Comparison of ENCODE assay signal across 12 cellular contexts in the genomic region with DNA sequence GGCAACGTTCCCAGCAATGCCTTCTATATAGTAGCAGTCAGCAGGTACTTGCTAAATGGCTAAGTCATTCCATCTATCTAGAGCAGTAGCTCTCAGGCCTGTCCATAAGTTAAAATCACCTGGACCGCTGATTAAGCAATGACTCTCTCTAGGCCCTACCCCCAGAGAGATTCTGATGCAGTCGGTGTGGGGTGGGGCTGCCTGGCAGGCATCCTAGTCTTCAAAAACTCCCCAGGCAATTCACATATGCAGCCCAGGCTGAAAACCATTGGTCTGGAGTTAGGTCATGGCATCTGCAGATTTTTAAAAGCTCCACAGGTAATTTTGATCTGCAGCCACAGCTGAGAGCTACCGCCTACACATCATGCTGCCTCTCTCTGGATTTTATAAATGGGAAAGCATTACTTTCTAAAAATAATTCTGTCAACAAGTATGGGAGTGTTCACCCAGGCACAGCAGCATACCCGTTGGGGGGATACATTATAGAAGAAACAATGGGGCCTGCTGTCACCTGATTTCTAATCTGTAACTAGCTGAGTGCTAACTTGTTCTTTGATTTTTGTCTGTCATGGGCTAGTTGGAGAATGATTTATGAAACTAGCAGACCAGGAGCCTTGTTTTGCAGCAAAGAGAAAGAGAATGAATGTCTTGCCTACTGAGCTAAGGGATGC. TPM values are rescaled to one million over a fixed set of nuclear protein-coding genes. Genes with fewer than 3 reads are reported as not detected.
A peak's percentile ranks its signal among the peaks of the same experiment; 100 is the strongest.
DNase-seq lines count a peak whose midpoint lies in the region; ATAC-seq, FAIRE-seq and TF ChIP-seq lines count a peak whose summit lies in the region.
"Had no signal": no experiment of that assay in that cellular context is flagged by ENCODE, and none has a peak within 500 bp of the region (broad histone marks: within the 10 kb centered on the region; RNA-seq: fewer than 3 reads in every experiment).

No MANE protein-coding gene starts in this region.

- TF ChIP-seq CTCF in SK-N-SH (IDR thresholded peaks at IDR 0.05) (no peak), GM12878 (IDR thresholded peaks at IDR 0.05 in 2 of 3, conservative IDR thresholded peaks at IDR 0.05 in 1 of 3; ENCODE audit: control insufficient read depth in 2 of 3, extremely low read depth in 1 of 3, insufficient read depth in 1 of 3, low read depth in 3 of 3, low read length in 3 of 3) (no peak), thyroid gland (IDR thresholded peaks at IDR 0.05) (no peak)

- H3F3A ChIP-seq in SK-N-SH (replicated peaks; ENCODE audit: insufficient read depth), result peaks cover 13% of the 10 kb centered on the region

- no peak for TF ChIP-seq RAD21 in SK-N-SH (IDR thresholded peaks at IDR 0.05; ENCODE audit: low read length)
- TF ChIP-seq RAD21 in GM12878 (IDR thresholded peaks at IDR 0.05; ENCODE audit: insufficient read depth, low read depth, low read length), result no peak

- no peaks in the 10 kb centered on the region for H3K9me2 ChIP-seq in SK-N-SH

- H3K79me2 ChIP-seq in SK-N-SH (ENCODE audit: insufficient read depth) (no peaks in the 10 kb centered on the region), GM12878 (ENCODE audit: control insufficient read depth, insufficient read depth, low read length) (no peaks in the 10 kb centered on the region)

- DNase-seq in SK-N-SH, result no peak
- DNase-seq in GM12878 (ENCODE audit: low read depth, low spot score), result no peak
- peak; percentile 14 to 15 for DNase-seq in thyroid gland
- DNase-seq in CD1c-positive myeloid dendritic cell (ENCODE audit: extremely low spot score), result no peak
- DNase-seq: foreskin fibroblast, lower lobe of right lung had no signal

- POLR2A ChIA-PET in SK-N-SH (lab: Yijun Ruan, JAX), result no interaction called here
- POLR2A ChIA-PET in GM12878 (lab: Charles Lee), result interaction anchor here (1.3 kb wide), 1 partner anchor 21 kb away, joined by 3 read pairs; no protein-coding TSS in a partner anchor

- no peaks in the 10 kb centered on the region for H4K20me1 ChIP-seq in SK-N-SH (ENCODE audit: insufficient read depth)
- no peaks in the 10 kb centered on the region for H4K20me1 ChIP-seq in GM12878 (ENCODE audit: control insufficient read depth, insufficient read depth)

- H3K4me2 ChIP-seq in SK-N-SH (no peak overlapping the region), GM12878 (ENCODE audit: control insufficient read depth, insufficient read depth) (no peak overlapping the region)

- WGBS in SK-N-SH (ENCODE audit: low lambda C conversion rate), result 54% methylated on average over 5 of the region's 5 CpGs
- WGBS in GM12878 (ENCODE audit: insufficient coverage, insufficient replicate concordance, low lambda C conversion rate, missing lambda C conversion rate), result 29% methylated on average over 5 of the region's 5 CpGs
- WGBS in thyroid gland, 2 donors, result 38 to 53% methylated on average over 5 of the region's 5 CpGs

- no TSS peak for BruUV-seq in GM12878 (replicated peaks; lab: Mats Ljungman, UMichigan)

- intact Hi-C loops in GM12878 (cut with micrococcal nuclease; ENCODE audit: unreplicated experiment), result no loop called here
- intact Hi-C loops in thyroid gland (cut with DNase I), result no loop called here

- ATAC-seq in SK-N-SH treated with all-trans-retinoic acid at 6 μM for 48 hours, result peak; percentile 27; the same call in 1 of the 3 replicates
- no peak for ATAC-seq in GM12878
- ATAC-seq in HG03469 (IDR thresholded peaks at IDR 0.05; ENCODE audit: unreplicated experiment), result no peak
- no peak for ATAC-seq in HG03354 (IDR thresholded peaks at IDR 0.05; ENCODE audit: poor library complexity, severe bottlenecking, unreplicated experiment)

- no peak overlapping the region for H3K27ac ChIP-seq in SK-N-SH (ENCODE audit: low read depth in 2 of 2, low read length in 1 of 2)
- H3K27ac ChIP-seq in GM12878 (ENCODE audit: control insufficient read depth, insufficient read depth), result no peak overlapping the region
- H3K27ac ChIP-seq in iPS-20b (ENCODE audit: low read length), result no peak overlapping the region
- no peak overlapping the region for H3K27ac ChIP-seq in thyroid gland
- H3K27ac ChIP-seq: lower lobe of right lung had no signal

- FAIRE-seq in GM12878 (lab: Jason Lieb, UNC), result no peak
- FAIRE-seq: TTC549 had no signal

- CTCF ChIA-PET in SK-N-SH (lab: Yijun Ruan, JAX), result interaction anchor here (1.0 to 1.6 kb wide), 4 partner anchors 14 to 160 kb away, joined by 3 to 6 read pairs (median 4); no protein-coding TSS in a partner anchor
- CTCF ChIA-PET in GM12878 (lab: Yijun Ruan, JAX), result interaction anchor here (0.9 kb wide), 1 partner anchor 9 kb away, joined by 3 read pairs; no protein-coding TSS in a partner anchor

- H3K4me1 ChIP-seq in SK-N-SH (ENCODE audit: control insufficient read depth in 1 of 2, insufficient read depth in 2 of 2, low read depth in 1 of 2, low read length in 1 of 2), result peaks cover 2 to 28% of the 10 kb centered on the region in 2 experiments; a peak in 3 of 4 replicates
- H3K4me1 ChIP-seq in GM12878 (ENCODE audit: control insufficient read depth, insufficient read depth, low read length), result no peaks in the 10 kb centered on the region
- peaks cover 25% of the 10 kb centered on the region for H3K4me1 ChIP-seq in iPS-20b (ENCODE audit: insufficient read depth, low read length)
- H3K4me1 ChIP-seq in thyroid gland, result peaks cover 0 to 7% of the 10 kb centered on the region in 2 donors
- H3K4me1 ChIP-seq: lower lobe of right lung had no signal

- RAD21 ChIA-PET in GM12878 (lab: Charles Lee; ENCODE audit: unreplicated experiment), result interaction anchor here (1.2 kb wide), 1 partner anchor 31 kb away, joined by 3 read pairs; no protein-coding TSS in a partner anchor

- H2AFZ ChIP-seq in SK-N-SH (ENCODE audit: low read depth) (no peak overlapping the region), GM12878 (ENCODE audit: control insufficient read depth, low read depth, low read length) (0 out of 2 replicates have a peak overlapping the region, but pooled peaks have one; percentile 16)

- H3K36me3 ChIP-seq in SK-N-SH (replicated peaks in 1 of 2; ENCODE audit: control insufficient read depth in 1 of 2, insufficient read depth in 2 of 2, low read length in 1 of 2) (no peaks in the 10 kb centered on the region), GM12878 (ENCODE audit: control insufficient read depth in 2 of 2, insufficient read depth in 2 of 2, low read length in 1 of 2) (no peaks in the 10 kb centered on the region), iPS-20b (ENCODE audit: insufficient read depth, low read depth, low read length) (no peaks in the 10 kb centered on the region), thyroid gland (no peaks in the 10 kb centered on the region)
- H3K36me3 ChIP-seq: HAP-1, lower lobe of right lung had no signal

- H3K4me3 ChIP-seq in SK-N-SH (ENCODE audit: low read depth in 2 of 2, low read length in 1 of 2) (no peak overlapping the region), GM12878 (no peak overlapping the region), iPS-20b (ENCODE audit: low read length) (no peak overlapping the region; the same call in 1 of the 2 replicates), thyroid gland (replicated peaks in 1 of 3) (no peak overlapping the region)
- H3K4me3 ChIP-seq: HAP-1, lower lobe of right lung had no signal

- TF ChIP-seq POLR2A in GM12878 (IDR thresholded peaks at IDR 0.05; ENCODE audit: low read depth, low read length) (no peak), thyroid gland (IDR thresholded peaks at IDR 0.05) (no peak)

- H3K9me3 ChIP-seq in SK-N-SH (peaks cover 9% of the 10 kb centered on the region; the same call in 1 of the 2 replicates), GM12878 (replicated peaks; ENCODE audit: control insufficient read depth, insufficient read depth, low read length) (peaks cover 2% of the 10 kb centered on the region; the same call in 1 of the 3 replicates), iPS-20b (ENCODE audit: insufficient read depth, low read depth, low read length) (peaks cover 5% of the 10 kb centered on the region; the same call in 1 of the 2 replicates), thyroid gland (no peaks in the 10 kb centered on the region)
- H3K9me3 ChIP-seq: HAP-1 had no signal

- in situ Hi-C loops in GM12878 (cut with MboI), result no loop called here

- TF ChIP-seq EP300 in SK-N-SH (IDR thresholded peaks at IDR 0.05; ENCODE audit: borderline replicate concordance in 1 of 2, low read depth in 1 of 2, low read length in 1 of 2) (no peak), GM12878 (IDR thresholded peaks at IDR 0.05; ENCODE audit: borderline replicate concordance in 1 of 2, control insufficient read depth in 1 of 2, low read depth in 2 of 2, low read length in 2 of 2) (no peak)

- no peak overlapping the region for H3K9ac ChIP-seq in SK-N-SH
- H3K9ac ChIP-seq in GM12878 (ENCODE audit: control insufficient read depth, insufficient read depth, low read length), result no peak overlapping the region
- H3K9ac ChIP-seq in iPS-20b (ENCODE audit: low read depth, low read length), result peak overlapping the region; percentile 67; the same call in 1 of the 2 replicates

- H3K27me3 ChIP-seq in SK-N-SH (ENCODE audit: insufficient read depth), result no peaks in the 10 kb centered on the region
- no peaks in the 10 kb centered on the region; a peak in 1 of 4 replicates for H3K27me3 ChIP-seq in GM12878 (replicated peaks in 1 of 2; ENCODE audit: control insufficient read depth in 2 of 2, insufficient read depth in 2 of 2, low read length in 1 of 2)
- H3K27me3 ChIP-seq in iPS-20b (ENCODE audit: insufficient read depth, low read length), result no peaks in the 10 kb centered on the region
- no peaks in the 10 kb centered on the region for H3K27me3 ChIP-seq in thyroid gland

- SMC1A ChIA-PET in GM12878 (lab: Charles Lee; ENCODE audit: uncharacterized antibody, unreplicated experiment), result interaction anchor here (0.8 to 1.0 kb wide), 2 partner anchors 9 to 35 kb away, joined by 3 read pairs; no protein-coding TSS in a partner anchor

RNA-seq across cellular contexts. Expression of gene ATXN1, which starts 44.1 kb away (rescaled TPM):
- polyA plus RNA-seq in SK-N-SH (2012; rRNA removed) (7.9 and 8.1 TPM in 2 replicates), GM12878 (2011; rRNA removed) (50.7 and 55.4 TPM in 2 replicates), GM12878 (2014; fragmentation: Illumina TruSeq; extraction: Trizol) (15.6 and 20.6 TPM in 2 replicates), GM12878 (2014; fragmentation: Nextera tagmentation; extraction: Ambion mirVana) (10 to 100 TPM; 12.2 to 13.7 TPM), GM12878 (2014; rRNA removed) (18.2 and 20.4 TPM in 2 replicates), GM12878 (2016; fragmentation: Nextera tagmentation; extraction: Ambion mirVana) (10 to 100 TPM; 17.9 to 23.7 TPM)
- polyA plus RNA-seq in SK-N-SH (2012; cell fraction: cytosol; rRNA removed), result 5.4 and 5.9 TPM in 2 replicates
- 15.5 and 24.6 TPM in 2 replicates for polyA plus RNA-seq in SK-N-SH (2012; cell fraction: nucleus; rRNA removed)
- total RNA-seq in GM12878 (2013; cell fraction: nucleolus; rRNA removed), result 540 and 542 TPM in 2 replicates
- total RNA-seq in GM12878 (2014; rRNA removed) (36.5 and 38.5 TPM in 2 replicates), GM12878 (2014; rRNA removed; fragmentation: Illumina TruSeq; extraction: Trizol) (22.8 and 23.3 TPM in 2 replicates), GM12878 (2021) (46.3 and 51.2 TPM in 2 replicates), thyroid gland (10 to 100 TPM; 62.1 to 88.1 (median 83.0) TPM)
- polyA plus RNA-seq in GM12878 (2011; ENCODE audit: low read depth), result 16.7 TPM
- 40.5 and 61.2 TPM in 2 replicates for polyA plus RNA-seq in GM12878 (2011; cell fraction: cytosol; rRNA removed)
- polyA plus RNA-seq in GM12878 (2011; cell fraction: nucleus; rRNA removed), result 98.3 and 141 TPM in 2 replicates
- polyA plus RNA-seq in GM12878 (2012), result 14.8 and 21.3 TPM in 2 replicates
- polyA minus RNA-seq in GM12878 (2011; rRNA and poly(A)+ RNA removed), result 125 and 130 TPM in 2 replicates
- 52.1 and 57.6 TPM in 2 replicates for polyA minus RNA-seq in GM12878 (2011; cell fraction: cytosol; rRNA and poly(A)+ RNA removed)
- 137 and 248 TPM in 2 replicates for polyA minus RNA-seq in GM12878 (2011; cell fraction: nucleus; rRNA and poly(A)+ RNA removed)

Comparison
In these comparisons a context has a peak if more than half of its experiments do, and no peak if none do; other contexts are left out.
1. DNase-seq: peak in thyroid gland (2 of 2); none in SK-N-SH (single experiment), GM12878 (single experiment) and CD1c-positive myeloid dendritic cell (single experiment).